ENCODE assay signal across 8 cellular contexts in the genomic region with DNA sequence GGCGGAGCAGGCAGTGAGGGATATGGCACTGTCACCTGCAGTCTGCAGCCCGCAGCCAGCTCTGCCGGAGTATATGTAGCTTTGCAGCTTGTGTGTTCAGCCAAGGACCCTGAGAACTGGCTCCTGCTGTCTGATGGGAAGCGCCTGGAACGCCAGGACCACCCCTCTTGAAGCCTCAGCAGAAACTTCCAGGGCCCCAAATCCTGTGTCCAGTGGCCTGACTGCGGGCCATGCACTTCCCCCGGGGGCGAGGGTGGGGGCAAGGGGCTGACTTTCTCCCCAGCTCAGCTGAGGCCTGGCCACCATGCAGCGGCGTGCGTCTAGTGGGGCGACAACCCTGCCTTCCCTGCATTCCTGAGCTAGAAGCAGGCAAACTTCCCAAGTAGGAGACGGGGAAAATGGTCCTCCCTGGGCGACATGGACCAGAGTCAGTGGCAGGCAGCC. TPM values are rescaled to one million over a fixed set of nuclear protein-coding genes. Genes with fewer than 3 reads are reported as not detected.
DNase-seq lines count a peak whose midpoint lies in the region; ATAC-seq and TF ChIP-seq lines count a peak whose summit lies in the region.

No MANE protein-coding gene starts in this region.

- no peaks in the 10 kb centered on the region for H3K27me3 Mint-ChIP-seq in memory B cell

- H3K4me1 ChIP-seq in heart left ventricle (peaks cover 3 to 72% (median 46%) of the 10 kb centered on the region in 12 donors), body of pancreas (peaks cover 73% of the 10 kb centered on the region), upper lobe of right lung (peaks cover 49% of the 10 kb centered on the region)

- H3K36me3 Mint-ChIP-seq in memory B cell, result peaks cover 2% of the 10 kb centered on the region

- TF ChIP-seq CTCF in heart left ventricle (IDR thresholded peaks at IDR 0.05) (no peak), body of pancreas (IDR thresholded peaks at IDR 0.05) (no peak), upper lobe of right lung (IDR thresholded peaks at IDR 0.05) (no peak)

- TF ChIP-seq POLR2A in heart left ventricle (IDR thresholded peaks at IDR 0.05) (no peak), body of pancreas (IDR thresholded peaks at IDR 0.05) (no peak)

- intact Hi-C loops in heart left ventricle (cut with DNase I), result loop anchor here in 8 of 10 donors (2.0 to 10.0 kb wide), 8 partner anchors 69 to 285 kb away; a partner anchor contains a TSS
- intact Hi-C loops in left ventricle myocardium superior (cut with micrococcal nuclease), result no loop called here
- intact Hi-C loops in body of pancreas (cut with DNase I), result no loop called here
- intact Hi-C loops in upper lobe of right lung (cut with DNase I), result loop anchor here (10.0 kb wide), 1 partner anchor 75 kb away; no protein-coding TSS in a partner anchor

- H3K9me3 Mint-ChIP-seq in memory B cell, result no peaks in the 10 kb centered on the region

- peaks cover 40% of the 10 kb centered on the region for H3K4me1 Mint-ChIP-seq in memory B cell

- ATAC-seq in heart left ventricle, result no peak
- no peak for ATAC-seq in left ventricle myocardium superior
- ATAC-seq in body of pancreas, result no peak
- no peak for ATAC-seq in memory B cell (ENCODE audit: low read depth)
- ATAC-seq in upper lobe of right lung, result no peak
- ATAC-seq in HG02678 (IDR thresholded peaks at IDR 0.05; ENCODE audit: unreplicated experiment), result no peak

- H3K36me3 ChIP-seq in heart left ventricle (peaks cover 0 to 7% (median 0%) of the 10 kb centered on the region in 9 donors), body of pancreas (replicated peaks in 1 of 2; ENCODE audit: insufficient read depth in 1 of 2, low read depth in 2 of 2) (no peaks in the 10 kb centered on the region), upper lobe of right lung (no peaks in the 10 kb centered on the region)

- peak overlapping the region; percentile 87 for H3K4me3 Mint-ChIP-seq in memory B cell

- H3K27ac ChIP-seq in heart left ventricle (peak overlapping the region; percentile 81 to 98 (median 91)), body of pancreas (peak overlapping the region; percentile 52 to 91 (median 84)), upper lobe of right lung (peak overlapping the region; percentile 98)

- H3K27me3 ChIP-seq in heart left ventricle, result no peaks in the 10 kb centered on the region
- H3K27me3 ChIP-seq in body of pancreas, result no peaks in the 10 kb centered on the region
- no peaks in the 10 kb centered on the region for H3K27me3 ChIP-seq in upper lobe of right lung

- H3K4me3 ChIP-seq in heart left ventricle, result peak overlapping the region; percentile 63 to 95 (median 84)
- peak overlapping the region; percentile 69 to 80 for H3K4me3 ChIP-seq in body of pancreas
- peak overlapping the region; percentile 95 for H3K4me3 ChIP-seq in upper lobe of right lung

- H3K27ac Mint-ChIP-seq in memory B cell, result peak overlapping the region; percentile 95

- DNase-seq in heart left ventricle, result no peak
- no peak for DNase-seq in left ventricle myocardium superior
- DNase-seq in body of pancreas, result no peak
- DNase-seq in memory B cell (ENCODE audit: low spot score in 2 of 2), result no peak
- no peak for DNase-seq in upper lobe of right lung
- DNase-seq in medulla oblongata (ENCODE audit: extremely low spot score), result no peak
- DNase-seq in DMS79 treated with DMSO at 0.1 percent for 48 hours (lab: John Stamatoyannopoulos, UW), result no peak

- WGBS in heart left ventricle, 4 donors, result 30 to 42% (median 33%) methylated on average over 9 to 14 of the region's 14 CpGs
- WGBS in body of pancreas, 2 donors, result 29 to 76% methylated on average over 3 to 14 of the region's 14 CpGs

- H3K9me3 ChIP-seq in heart left ventricle, result no peaks in the 10 kb centered on the region
- no peaks in the 10 kb centered on the region for H3K9me3 ChIP-seq in body of pancreas
- H3K9me3 ChIP-seq in upper lobe of right lung, result no peaks in the 10 kb centered on the region

RNA-seq across cellular contexts. Expression of a gene that starts 32.3 kb away (rescaled TPM):
- 10 to 100 TPM; 13.1 to 38.1 (median 17.0) TPM for total RNA-seq in heart left ventricle
- polyA plus RNA-seq in heart left ventricle, result 10 to 100 TPM; 12.3 to 17.7 TPM
- 15.1 TPM for total RNA-seq in left ventricle myocardium superior
- 10 to 100 TPM; 22.3 to 31.3 TPM for total RNA-seq in body of pancreas
- total RNA-seq in upper lobe of right lung, result 51.2 TPM

Comparison
In these comparisons a context has a peak if more than half of its experiments do, and no peak if none do; other contexts are left out.
1. intact Hi-C loops: an anchor here in heart left ventricle (2.0 to 10.0 kb wide) and upper lobe of right lung (10.0 kb wide); none called in left ventricle myocardium superior and body of pancreas.